ENCODE assay signal across 14 cellular contexts in genomic region chr12:89731614-89732013, GRCh38. TPM values are rescaled to one million over a fixed set of nuclear protein-coding genes. Genes with fewer than 3 reads are reported as not detected.
DNase-seq lines count a peak whose midpoint lies in the region; ATAC-seq, FAIRE-seq and TF ChIP-seq lines count a peak whose summit lies in the region.
"Had no signal": no experiment of that assay in that cellular context is flagged by ENCODE, and none has a peak within 500 bp of the region (broad histone marks: within the 10 kb centered on the region; RNA-seq: fewer than 3 reads in every experiment).

No MANE protein-coding gene starts in this region.

- H3K4me3 ChIP-seq in A549 (no peak overlapping the region), small intestine (ENCODE audit: low read depth in 1 of 2, low read length in 2 of 2) (no peak overlapping the region)
- H3K4me3 ChIP-seq: colonic mucosa had no signal

- WGBS in A549 (ENCODE audit: missing lambda C conversion rate) = 44% methylated on average over 2 of the region's 2 CpGs
- WGBS in small intestine, 3 donors = 62 to 79% (median 76%) methylated on average over 2 of the region's 2 CpGs

- ATAC-seq in A549 = no peak
- ATAC-seq in GM21576 (IDR thresholded peaks at IDR 0.05; ENCODE audit: unreplicated experiment) = no peak

- TF ChIP-seq POLR2A in A549 (IDR thresholded peaks at IDR 0.05; ENCODE audit: low read length) = no peak

- FAIRE-seq in A549 (lab: Jason Lieb, UNC) = no peak
- no peak for FAIRE-seq in small intestine (lab: Jason Lieb, UNC)

- POLR2A ChIA-PET in A549 (lab: Yijun Ruan, JAX) = no interaction called here

- H3K9me3 ChIP-seq in A549 (no peaks in the 10 kb centered on the region), small intestine (ENCODE audit: control insufficient read depth, low read depth) (no peaks in the 10 kb centered on the region)
- H3K9me3 ChIP-seq: BE2C, colonic mucosa had no signal

- H3K4me2 ChIP-seq in A549 = peak overlapping the region; percentile 14; the same call in 1 of the 3 replicates

- peaks cover 14% of the 10 kb centered on the region; the same call in 2 of the 3 replicates for H3K4me1 ChIP-seq in A549
- no peaks in the 10 kb centered on the region for H3K4me1 ChIP-seq in small intestine (ENCODE audit: control insufficient read depth in 2 of 2, insufficient read depth in 1 of 2, low read depth in 1 of 2, low read length in 1 of 2)
- H3K4me1 ChIP-seq: BE2C, colonic mucosa had no signal

- H3K36me3 ChIP-seq in small intestine (ENCODE audit: control insufficient read depth in 2 of 2, insufficient read depth in 2 of 2, low read length in 2 of 2) = no peaks in the 10 kb centered on the region
- H3K36me3 ChIP-seq: BE2C, colonic mucosa had no signal

- H3K27ac ChIP-seq in A549 = peak overlapping the region in 1 of 2 experiments; percentile 29; a peak in 1 of 6 replicates
- no peak overlapping the region for H3K27ac ChIP-seq in small intestine (ENCODE audit: low read depth in 1 of 2, low read length in 1 of 2)
- H3K27ac ChIP-seq: colonic mucosa had no signal

- CTCF ChIA-PET in A549 (lab: Yijun Ruan, JAX) = no interaction called here

- no peak for TF ChIP-seq CTCF in A549 (IDR thresholded peaks at IDR 0.05)

- DNase-seq in A549 (ENCODE audit: low read depth in 1 of 2, low spot score in 1 of 2) (no peak), HT1080 (ENCODE audit: low read depth) (peak; percentile 48), amniotic epithelial cell (ENCODE audit: low read depth) (peak; percentile 71), kidney tubule cell (ENCODE audit: low spot score) (peak; percentile 23), small intestine (no peak), HUDEP-2 (lab: John Stamatoyannopoulos, UW; ENCODE audit: unreplicated experiment in 76 of 76) (no peak)
- no peak for DNase-seq in stimulated activated CD4-positive, alpha-beta T cell treated with anti-CD3 and anti-CD28 coated beads, Interleukin-12 subunit alpha, Interleukin-12 subunit beta, amount 100 ng/mL, for 4 hours
- DNase-seq: activated CD4-positive, alpha-beta T cell treated with anti-CD3 and anti-CD28 coated beads, Interleukin-2, amount 50 U/mL, for 1 hour; activated gamma-delta T cell; BE2C; colonic mucosa; Kasumi-1; NCI-H446 had no signal

- TF ChIP-seq RAD21 in A549 (conservative IDR thresholded peaks at IDR 0.05 in 1 of 2, IDR thresholded peaks at IDR 0.05 in 1 of 2) = no peak

- TF ChIP-seq EP300 in A549 (IDR thresholded peaks at IDR 0.05) = no peak

- no peaks in the 10 kb centered on the region for H3K27me3 ChIP-seq in small intestine (ENCODE audit: control insufficient read depth in 2 of 2, insufficient read depth in 2 of 2, low read length in 2 of 2)
- H3K27me3 ChIP-seq: BE2C, colonic mucosa had no signal

TF ChIP-seq in A549, 52 proteins besides CTCF, POLR2A, EP300 and RAD21:
- TF ChIP-seq PHF8 (IDR thresholded peaks at IDR 0.05; ENCODE audit: borderline replicate concordance, low read depth) (no peak), EHMT2 (IDR thresholded peaks at IDR 0.05; ENCODE audit: low read depth) (no peak), BCL3 (IDR thresholded peaks at IDR 0.05) (no peak), MAZ (IDR thresholded peaks at IDR 0.05; ENCODE audit: borderline replicate concordance, low read depth, low read length) (no peak), CHD2 (IDR thresholded peaks at IDR 0.05; ENCODE audit: low read length, partially characterized antibody) (no peak), TP53 (CRISPR knock-in tag; IDR thresholded peaks at IDR 0.05) (no peak), CEBPB (IDR thresholded peaks at IDR 0.05) (no peak), ZSCAN20 (CRISPR knock-in tag; IDR thresholded peaks at IDR 0.05) (no peak), NPAS2 (CRISPR knock-in tag; IDR thresholded peaks at IDR 0.05; ENCODE audit: borderline replicate concordance) (no peak), RFX5 (IDR thresholded peaks at IDR 0.05) (no peak), MAFK (IDR thresholded peaks at IDR 0.05; ENCODE audit: partially characterized antibody) (no peak), HMGXB4 (CRISPR knock-in tag; IDR thresholded peaks at IDR 0.05; ENCODE audit: borderline replicate concordance) (no peak), ZNF302 (CRISPR knock-in tag; IDR thresholded peaks at IDR 0.05) (no peak), FOSL2 (IDR thresholded peaks at IDR 0.05) (no peak), FOSL2 (CRISPR knock-in tag; IDR thresholded peaks at IDR 0.05) (no peak), ESRRA (IDR thresholded peaks at IDR 0.05; ENCODE audit: borderline replicate concordance, low read length) (no peak), CHD4 (IDR thresholded peaks at IDR 0.05; ENCODE audit: borderline replicate concordance) (no peak), NR3C1 (IDR thresholded peaks at IDR 0.05) (no peak), TFCP2L1 (CRISPR knock-in tag; IDR thresholded peaks at IDR 0.05) (no peak), KDM5A (IDR thresholded peaks at IDR 0.05) (no peak)
- TF ChIP-seq, protein P1, sequence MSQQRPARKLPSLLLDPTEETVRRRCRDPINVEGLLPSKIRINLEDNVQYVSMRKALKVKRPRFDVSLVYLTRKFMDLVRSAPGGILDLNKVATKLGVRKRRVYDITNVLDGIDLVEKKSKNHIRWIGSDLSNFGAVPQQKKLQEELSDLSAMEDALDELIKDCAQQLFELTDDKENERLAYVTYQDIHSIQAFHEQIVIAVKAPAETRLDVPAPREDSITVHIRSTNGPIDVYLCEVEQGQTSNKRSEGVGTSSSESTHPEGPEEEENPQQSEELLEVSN (IDR thresholded peaks at IDR 0.05; ENCODE audit: borderline replicate concordance, low read depth) = no peak

RNA-seq across cellular contexts. Expression of gene ATP2B1, which starts 23.0 kb away (rescaled TPM):
- polyA plus RNA-seq in A549 (2011; rRNA removed) = 132 and 142 TPM in 2 replicates
- polyA plus RNA-seq in A549 (2012; cell fraction: cytosol; rRNA removed) = 10.9 and 11.0 TPM in 2 replicates
- 8.7 and 14.5 TPM in 2 replicates for polyA plus RNA-seq in A549 (2012; cell fraction: nucleus; rRNA removed)
- 52.7 to 56.2 TPM (median 56.0 TPM) in 3 replicates for polyA plus RNA-seq in A549 (2017; fragmentation: RNase III; extraction: RNeasy Plus Mini Kit Qiagen cat#74134 plus additional on column Dnase treatment)
- 66.7 and 74.1 TPM in 2 replicates for polyA minus RNA-seq in A549 (2011; rRNA and poly(A)+ RNA removed)
- total RNA-seq in HT1080 (2014; rRNA removed; shearing (Covaris generic)) = 61.0 and 70.0 TPM in 2 replicates
- 23.2 and 28.2 TPM in 2 replicates for polyA plus RNA-seq in HT1080 (2015; cell fraction: cytosol; rRNA removed)
- polyA plus RNA-seq in HT1080 (2015; cell fraction: nucleus; rRNA removed) = 53.7 and 67.6 TPM in 2 replicates
- 10 to 100 TPM; 13.2 to 18.4 (median 17.3) TPM for polyA plus RNA-seq in small intestine

Comparison
In these comparisons a context has a peak if more than half of its experiments do, and no peak if none do; other contexts are left out.
1. DNase-seq: peak in HT1080 (single experiment), amniotic epithelial cell (single experiment) and kidney tubule cell (single experiment); none in A549 (0 of 2), small intestine (single experiment), stimulated activated CD4-positive, alpha-beta T cell treated with anti-CD3 and anti-CD28 coated beads, Interleukin-12 subunit alpha, Interleukin-12 subunit beta, amount 100 ng/mL, for 4 hours (single experiment) and HUDEP-2 (0 of 76).